18 cellular contexts compared by ENCODE assay signal in the genomic region with DNA sequence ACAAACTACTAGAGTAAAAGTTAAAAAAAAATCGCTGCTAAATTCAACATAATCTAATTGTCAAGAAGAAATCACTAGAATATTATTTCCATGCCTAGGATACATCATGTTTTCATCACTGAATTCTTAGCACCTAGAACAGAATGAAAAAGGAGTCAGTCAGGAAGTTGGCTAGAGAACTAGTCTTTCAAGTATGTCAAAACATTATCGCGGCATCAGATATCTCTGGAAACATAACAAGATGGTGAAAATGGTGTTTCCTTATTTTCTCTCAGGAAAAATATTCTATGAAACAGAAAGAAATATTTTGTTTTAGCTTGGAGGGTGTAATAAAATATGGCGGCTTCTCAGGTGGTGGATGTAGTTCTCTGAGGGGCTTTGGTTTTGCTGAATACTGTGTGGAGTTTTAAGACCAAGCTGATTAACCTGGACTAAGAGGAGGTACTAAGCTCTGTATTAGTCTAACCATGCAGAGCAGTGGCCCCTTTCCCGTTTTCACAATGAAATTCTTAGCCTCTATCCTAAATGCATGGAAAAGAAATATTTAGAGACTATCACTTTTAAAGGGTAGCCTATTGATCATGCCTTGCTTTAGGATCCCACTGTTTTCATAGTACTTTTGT.
"Had no signal": no experiment of that assay in that cellular context is flagged by ENCODE, and none has a peak within 500 bp of the region (broad histone marks: within the 10 kb centered on the region; RNA-seq: fewer than 3 reads in every experiment).

No MANE protein-coding gene starts in this region.

- H3K27ac ChIP-seq: dorsolateral prefrontal cortex, foreskin keratinocyte, right atrium auricular region, skin epidermis, testis, tibial nerve had no signal

- H3K27me3 ChIP-seq: dorsolateral prefrontal cortex, foreskin keratinocyte, right atrium auricular region, sigmoid colon, testis, tibial nerve had no signal

- H3K36me3 ChIP-seq: right atrium auricular region, sigmoid colon, tibial nerve had no signal

- DNase-seq: cortex of kidney; dorsolateral prefrontal cortex; effector memory CD8-positive, alpha-beta T cell; erythroblast; foreskin keratinocyte; left colon; naive thymus-derived CD4-positive, alpha-beta T cell; nephron progenitor cell; posterior cingulate gyrus; sigmoid colon; stimulated activated CD4-positive, alpha-beta T cell treated with anti-CD3 and anti-CD28 coated beads, Interleukin-2, amount 100 ng/mL, for 24 hours; stimulated activated CD4-positive, alpha-beta T cell treated with anti-CD3 and anti-CD28 coated beads, Interleukin-4, amount 100 ng/mL, for 4 hours; stimulated activated naive B cell treated with anti-CD40 and anti-IgM and Interleukin-4, amounts not matched to agents 10 μg/mL and 1 μg/mL and 100 μg/mL, for 72 hours; stimulated activated naive CD8-positive, alpha-beta T cell treated with anti-CD3 and anti-CD28 coated beads, Interleukin-15, amount 100 ng/mL, for 72 hours; testis had no signal

- ATAC-seq: effector memory CD8-positive, alpha-beta T cell; foreskin keratinocyte; left colon; naive thymus-derived CD4-positive, alpha-beta T cell; stimulated activated naive B cell treated with anti-CD40 and anti-IgM and Interleukin-4, amounts not matched to agents 10 μg/mL and 1 μg/mL and 100 μg/mL, for 72 hours; stimulated activated naive CD8-positive, alpha-beta T cell treated with anti-CD3 and anti-CD28 coated beads, Interleukin-15, amount 100 ng/mL, for 72 hours had no signal

- H3K9me3 ChIP-seq: right atrium auricular region, sigmoid colon, testis, tibial nerve had no signal

- H3K4me3 ChIP-seq: dorsolateral prefrontal cortex, right atrium auricular region, sigmoid colon, skin epidermis, testis, tibial nerve had no signal

- H3K4me1 ChIP-seq: foreskin keratinocyte, testis, tibial nerve had no signal
